8 cellular contexts compared by ENCODE assay signal in the genomic region with DNA sequence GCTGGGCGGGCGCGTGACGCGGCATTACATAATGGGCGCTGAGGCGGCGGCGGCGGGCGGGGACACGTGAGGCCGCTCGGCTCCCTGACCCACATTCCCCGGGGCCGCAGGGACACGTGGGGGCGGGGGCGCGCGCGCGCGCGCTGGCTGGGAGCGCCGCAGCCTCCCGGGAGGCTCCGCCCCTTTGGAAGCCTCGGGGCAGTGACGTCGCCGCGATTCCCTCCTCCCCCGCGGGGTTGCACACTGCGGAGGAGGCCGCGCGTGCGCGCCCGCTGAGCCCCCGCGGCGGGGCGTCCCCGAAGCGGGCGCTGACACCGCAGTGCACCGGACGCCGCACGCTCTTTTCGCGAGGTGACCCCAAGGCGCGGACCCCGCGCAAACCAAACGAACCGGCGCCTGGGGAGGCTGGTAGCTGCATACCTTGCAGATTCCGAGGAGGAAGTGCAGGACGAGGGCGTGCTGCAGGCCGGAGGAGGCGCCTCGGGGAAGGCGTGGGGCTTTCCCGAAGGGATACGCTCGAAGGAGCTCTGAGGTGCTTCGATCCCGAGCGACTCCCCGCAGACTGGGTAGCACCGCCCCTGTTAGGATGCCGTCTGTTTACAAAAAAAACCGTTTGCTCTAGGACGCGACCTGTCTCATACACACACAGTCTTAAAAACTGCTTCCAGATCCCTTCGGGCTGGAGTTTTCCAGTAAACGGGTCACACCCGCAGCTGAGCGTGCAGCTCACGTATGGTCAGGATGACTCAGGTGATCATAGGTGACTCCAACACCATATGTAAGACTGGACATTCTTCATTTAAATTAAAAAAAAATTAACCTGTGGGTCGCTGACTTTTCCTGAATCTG. TPM values are rescaled to one million over a fixed set of nuclear protein-coding genes. Genes with fewer than 3 reads are reported as not detected.
DNase-seq lines count a peak whose midpoint lies in the region; ATAC-seq and TF ChIP-seq lines count a peak whose summit lies in the region.

No MANE protein-coding gene starts in this region.

- peak overlapping the region; percentile 61 for H3K4me3 Mint-ChIP-seq in activated T-helper 17 cell treated with anti-CD3 and anti-CD28 coated beads, Interleukin-2, amount 50 U/mL, for 72 hours
- peak overlapping the region; percentile 77 for H3K4me3 Mint-ChIP-seq in natural killer cell

- H3K9me3 Mint-ChIP-seq in activated T-helper 17 cell treated with anti-CD3 and anti-CD28 coated beads, Interleukin-2, amount 50 U/mL, for 72 hours = no peaks in the 10 kb centered on the region
- H3K9me3 Mint-ChIP-seq in natural killer cell = no peaks in the 10 kb centered on the region

- TF ChIP-seq CTCF in fibroblast of mammary gland (conservative IDR thresholded peaks at IDR 0.05; ENCODE audit: control insufficient read depth, insufficient read depth, low read depth, low read length) (no peak), natural killer cell (IDR thresholded peaks at IDR 0.05) (no peak)

- peak overlapping the region; percentile 94 for H3K27ac Mint-ChIP-seq in activated T-helper 17 cell treated with anti-CD3 and anti-CD28 coated beads, Interleukin-2, amount 50 U/mL, for 72 hours
- peak overlapping the region; percentile 63 to 97 for H3K27ac Mint-ChIP-seq in natural killer cell

- intact Hi-C loops in natural killer cell (cut with micrococcal nuclease) = loop anchor here (1.0 to 10.0 kb wide), 2 partner anchors 29 to 141 kb away; partner anchors contain the start of genes RPL15 and UBE2E1

- no peaks in the 10 kb centered on the region for H3K27me3 Mint-ChIP-seq in activated T-helper 17 cell treated with anti-CD3 and anti-CD28 coated beads, Interleukin-2, amount 50 U/mL, for 72 hours
- no peaks in the 10 kb centered on the region for H3K27me3 Mint-ChIP-seq in natural killer cell (ENCODE audit: low read depth in 2 of 2)

- peak overlapping the region; percentile 74 for H3K4me3 ChIP-seq in fibroblast of mammary gland (ENCODE audit: control insufficient read depth, low read depth, low read length)

- ATAC-seq in activated T-helper 17 cell treated with anti-CD3 and anti-CD28 coated beads, Interleukin-2, amount 50 U/mL, for 72 hours (replicated peaks) = peak; percentile 78
- ATAC-seq in natural killer cell = peak; percentile 75 to 89 (median 76)

- peaks cover 21% of the 10 kb centered on the region for H3K36me3 Mint-ChIP-seq in activated T-helper 17 cell treated with anti-CD3 and anti-CD28 coated beads, Interleukin-2, amount 50 U/mL, for 72 hours (ENCODE audit: low read depth)
- H3K36me3 Mint-ChIP-seq in natural killer cell = no peaks in the 10 kb centered on the region

- DNase-seq in ELF-1 (ENCODE audit: low read depth, low spot score) (peak; percentile 98), H4 (ENCODE audit: low spot score) (peak; percentile 83), LHCN-M2 (ENCODE audit: low read depth) (peak; percentile 96), RPMI7951 (ENCODE audit: low read depth) (peak; percentile 95), fibroblast of mammary gland (ENCODE audit: low read depth) (peak; percentile 92), natural killer cell (peak; percentile 99)
- DNase-seq in stimulated activated naive CD4-positive, alpha-beta T cell (lab: John Stamatoyannopoulos, UW) = peak; percentile 96 to 98 (median 96)

- H3K4me1 Mint-ChIP-seq in activated T-helper 17 cell treated with anti-CD3 and anti-CD28 coated beads, Interleukin-2, amount 50 U/mL, for 72 hours = peaks cover 31% of the 10 kb centered on the region
- H3K4me1 Mint-ChIP-seq in natural killer cell = peaks cover 39 to 41% of the 10 kb centered on the region in 2 donors

RNA-seq across cellular contexts. Expression of gene NR1D2, which starts 1.0 kb away (rescaled TPM):
- 17.7 and 20.2 TPM in 2 replicates for total RNA-seq in H4 (2014; rRNA removed; shearing (Covaris generic))
- 10.4 and 13.7 TPM in 2 replicates for total RNA-seq in LHCN-M2 (2014; rRNA removed)
- polyA plus RNA-seq in LHCN-M2 (2012) = 3.8 TPM
- total RNA-seq in RPMI7951 (2014; rRNA removed; shearing (Covaris generic)) = 28.2 and 35.7 TPM in 2 replicates
- 10 to 100 TPM; 10.6 to 15.9 TPM for total RNA-seq in activated T-helper 17 cell treated with anti-CD3 and anti-CD28 coated beads, Interleukin-2, amount 50 U/mL, for 72 hours
- total RNA-seq in natural killer cell = 10 to 100 TPM; 72.5 to 94.2 (median 92.1) TPM

RNA-seq across cellular contexts. Expression of gene RPL15, which starts 29.2 kb away (rescaled TPM):
- 2,293 and 2,465 TPM in 2 replicates for total RNA-seq in H4 (2014; rRNA removed; shearing (Covaris generic))
- total RNA-seq in LHCN-M2 (2014; rRNA removed) (1,343 and 2,157 TPM in 2 replicates), natural killer cell (1,000 to 10,000 TPM; 1,116 to 1,338 (median 1,291) TPM)
- polyA plus RNA-seq in LHCN-M2 (2012) = 2,998 TPM
- 2,807 and 3,262 TPM in 2 replicates for total RNA-seq in RPMI7951 (2014; rRNA removed; shearing (Covaris generic))
- 1,000 to 10,000 TPM; 2,157 to 2,530 TPM for total RNA-seq in activated T-helper 17 cell treated with anti-CD3 and anti-CD28 coated beads, Interleukin-2, amount 50 U/mL, for 72 hours

RNA-seq across cellular contexts. Expression of gene NKIRAS1, which starts 29.3 kb away (rescaled TPM):
- total RNA-seq in H4 (2014; rRNA removed; shearing (Covaris generic)) = 8.2 and 11.9 TPM in 2 replicates
- total RNA-seq in LHCN-M2 (2014; rRNA removed) (15.2 and 19.3 TPM in 2 replicates), natural killer cell (1 to 10 TPM; 2.2 to 3.3 (median 2.8) TPM)
- 6.3 TPM for polyA plus RNA-seq in LHCN-M2 (2012)
- 16.7 and 18.3 TPM in 2 replicates for total RNA-seq in RPMI7951 (2014; rRNA removed; shearing (Covaris generic))
- total RNA-seq in activated T-helper 17 cell treated with anti-CD3 and anti-CD28 coated beads, Interleukin-2, amount 50 U/mL, for 72 hours = 1 to 10 TPM; 5.1 to 6.2 TPM

Comparison
In these comparisons a context has a peak if more than half of its experiments do, and no peak if none do; other contexts are left out.
1. Peak in every context shown above with its lines: DNase-seq, ATAC-seq and H3K4me3 ChIP-seq.